Comparison of ENCODE assay signal across 8 cellular contexts in the genomic region with DNA sequence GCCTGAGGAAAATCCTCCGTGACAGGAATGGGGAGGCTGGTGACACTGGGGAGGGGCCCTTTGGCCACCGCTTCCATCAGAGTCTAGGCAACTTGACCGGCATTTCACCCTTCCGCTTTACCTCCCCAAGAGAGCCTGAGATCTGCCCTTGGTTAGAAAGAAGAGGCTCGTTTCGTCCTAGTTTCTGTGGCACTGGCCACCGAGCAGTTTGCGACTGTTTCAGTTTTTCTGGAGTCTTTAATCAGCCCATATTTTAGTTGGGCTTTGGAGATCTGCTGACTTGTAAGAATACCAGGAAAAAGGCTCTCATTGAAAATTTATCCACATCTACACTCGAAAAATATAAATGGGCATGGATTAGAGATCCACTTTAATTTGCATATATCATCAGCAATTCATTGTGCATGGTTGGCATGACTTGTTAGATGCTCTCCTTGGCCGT. TPM values are rescaled to one million over a fixed set of nuclear protein-coding genes. Genes with fewer than 3 reads are reported as not detected.
A peak's percentile ranks its signal among the peaks of the same experiment; 100 is the strongest.
DNase-seq lines count a peak whose midpoint lies in the region; ATAC-seq and TF ChIP-seq lines count a peak whose summit lies in the region.

No MANE protein-coding gene starts in this region.

- H3K27ac Mint-ChIP-seq in WTC11: no peak overlapping the region

- ATAC-seq in HG03095 (IDR thresholded peaks at IDR 0.05; ENCODE audit: unreplicated experiment) (peak; percentile 46), WTC11 (peak; percentile 33), right cardiac atrium (no peak), HG03039 (IDR thresholded peaks at IDR 0.05; ENCODE audit: unreplicated experiment) (no peak)

- peaks cover 37% of the 10 kb centered on the region for H3K27me3 Mint-ChIP-seq in WTC11 (ENCODE audit: low read depth)

- H3K27ac ChIP-seq in right cardiac atrium (ENCODE audit: low read length) (no peak overlapping the region), spleen (peak overlapping the region in 1 of 8 donors; percentile 36)

- POLR2A ChIA-PET in WTC11 (lab: Charles Lee): no interaction called here

- TF ChIP-seq CTCF in WTC11 (IDR thresholded peaks at IDR 0.05) (no peak), spleen (IDR thresholded peaks at IDR 0.05 in 8 of 11, conservative IDR thresholded peaks at IDR 0.05 in 3 of 11) (no peak)

- peak overlapping the region; percentile 76 for H3K4me3 Mint-ChIP-seq in WTC11

- no peaks in the 10 kb centered on the region for H3K9me3 ChIP-seq in right cardiac atrium (ENCODE audit: control insufficient read depth, low read length)
- H3K9me3 ChIP-seq in spleen: no peaks in the 10 kb centered on the region

- H3K4me1 Mint-ChIP-seq in WTC11: peaks cover 18% of the 10 kb centered on the region

- H3K4me1 ChIP-seq in right cardiac atrium (ENCODE audit: control insufficient read depth, insufficient read depth, low read length) (no peaks in the 10 kb centered on the region), spleen (peaks cover 0 to 22% (median 11%) of the 10 kb centered on the region in 6 donors)

- H3K27me3 ChIP-seq in right cardiac atrium (ENCODE audit: control insufficient read depth, insufficient read depth) (no peaks in the 10 kb centered on the region), spleen (replicated peaks in 1 of 7) (peaks cover 0 to 58% (median 17%) of the 10 kb centered on the region in 7 donors)

- no peaks in the 10 kb centered on the region for H3K36me3 Mint-ChIP-seq in WTC11

- no peak for TF ChIP-seq POLR2A in spleen (IDR thresholded peaks at IDR 0.05)

- 3% methylated on average over 10 of the region's 10 CpGs for WGBS in right cardiac atrium
- 4 to 6% (median 6%) methylated on average over 10 of the region's 10 CpGs for WGBS in spleen, 5 donors

- CTCF ChIA-PET in WTC11 (lab: Charles Lee): no interaction called here

- H3K9me3 Mint-ChIP-seq in WTC11: no peaks in the 10 kb centered on the region

- H3K36me3 ChIP-seq in spleen: no peaks in the 10 kb centered on the region

- DNase-seq in DMS153 treated with DMSO at 0.1 percent for 48 hours (lab: John Stamatoyannopoulos, UW; ENCODE audit: unreplicated experiment) (peak; percentile 14), DMS153 (lab: John Stamatoyannopoulos, UW) (no peak), WTC11 (ENCODE audit: low spot score) (no peak), right cardiac atrium (no peak), spleen (no peak), HPDE6-E6E7 (ENCODE audit: extremely low spot score) (no peak)

- H3K4me3 ChIP-seq in right cardiac atrium (ENCODE audit: low read length) (peak overlapping the region; percentile 79), spleen (peak overlapping the region; percentile 26 to 68 (median 38))

- intact Hi-C loops in right cardiac atrium (cut with DNase I): no loop called here
- intact Hi-C loops in spleen (cut with DNase I; ENCODE audit: low total_unique reads): no loop called here

TF ChIP-seq in WTC11, 78 proteins besides CTCF, POLR2A, EP300 and RAD21:
- TF ChIP-seq MLX (CRISPR knock-in tag; IDR thresholded peaks at IDR 0.05): no peak
- no peak for TF ChIP-seq HMGXB4 (CRISPR knock-in tag; IDR thresholded peaks at IDR 0.05)
- TF ChIP-seq, protein P1, sequence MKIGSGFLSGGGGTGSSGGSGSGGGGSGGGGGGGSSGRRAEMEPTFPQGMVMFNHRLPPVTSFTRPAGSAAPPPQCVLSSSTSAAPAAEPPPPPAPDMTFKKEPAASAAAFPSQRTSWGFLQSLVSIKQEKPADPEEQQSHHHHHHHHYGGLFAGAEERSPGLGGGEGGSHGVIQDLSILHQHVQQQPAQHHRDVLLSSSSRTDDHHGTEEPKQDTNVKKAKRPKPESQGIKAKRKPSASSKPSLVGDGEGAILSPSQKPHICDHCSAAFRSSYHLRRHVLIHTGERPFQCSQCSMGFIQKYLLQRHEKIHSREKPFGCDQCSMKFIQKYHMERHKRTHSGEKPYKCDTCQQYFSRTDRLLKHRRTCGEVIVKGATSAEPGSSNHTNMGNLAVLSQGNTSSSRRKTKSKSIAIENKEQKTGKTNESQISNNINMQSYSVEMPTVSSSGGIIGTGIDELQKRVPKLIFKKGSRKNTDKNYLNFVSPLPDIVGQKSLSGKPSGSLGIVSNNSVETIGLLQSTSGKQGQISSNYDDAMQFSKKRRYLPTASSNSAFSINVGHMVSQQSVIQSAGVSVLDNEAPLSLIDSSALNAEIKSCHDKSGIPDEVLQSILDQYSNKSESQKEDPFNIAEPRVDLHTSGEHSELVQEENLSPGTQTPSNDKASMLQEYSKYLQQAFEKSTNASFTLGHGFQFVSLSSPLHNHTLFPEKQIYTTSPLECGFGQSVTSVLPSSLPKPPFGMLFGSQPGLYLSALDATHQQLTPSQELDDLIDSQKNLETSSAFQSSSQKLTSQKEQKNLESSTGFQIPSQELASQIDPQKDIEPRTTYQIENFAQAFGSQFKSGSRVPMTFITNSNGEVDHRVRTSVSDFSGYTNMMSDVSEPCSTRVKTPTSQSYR (CRISPR knock-in tag; IDR thresholded peaks at IDR 0.05): no peak
- TF ChIP-seq NR3C1 (CRISPR knock-in tag; conservative IDR thresholded peaks at IDR 0.05; ENCODE audit: low read depth): no peak
- TF ChIP-seq, protein P2, sequence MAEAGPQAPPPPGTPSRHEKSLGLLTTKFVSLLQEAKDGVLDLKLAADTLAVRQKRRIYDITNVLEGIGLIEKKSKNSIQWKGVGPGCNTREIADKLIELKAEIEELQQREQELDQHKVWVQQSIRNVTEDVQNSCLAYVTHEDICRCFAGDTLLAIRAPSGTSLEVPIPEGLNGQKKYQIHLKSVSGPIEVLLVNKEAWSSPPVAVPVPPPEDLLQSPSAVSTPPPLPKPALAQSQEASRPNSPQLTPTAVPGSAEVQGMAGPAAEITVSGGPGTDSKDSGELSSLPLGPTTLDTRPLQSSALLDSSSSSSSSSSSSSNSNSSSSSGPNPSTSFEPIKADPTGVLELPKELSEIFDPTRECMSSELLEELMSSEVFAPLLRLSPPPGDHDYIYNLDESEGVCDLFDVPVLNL (CRISPR knock-in tag; IDR thresholded peaks at IDR 0.05; ENCODE audit: borderline replicate concordance, low read depth): no peak
- TF ChIP-seq ZNF317 (CRISPR knock-in tag; IDR thresholded peaks at IDR 0.05; ENCODE audit: borderline replicate concordance, low read depth): no peak
- TF ChIP-seq CREB1 (CRISPR knock-in tag; IDR thresholded peaks at IDR 0.05): no peak
- no peak for TF ChIP-seq ARID4B (CRISPR knock-in tag; IDR thresholded peaks at IDR 0.05; ENCODE audit: borderline replicate concordance)
- TF ChIP-seq FOXP1 (CRISPR knock-in tag; IDR thresholded peaks at IDR 0.05; ENCODE audit: borderline replicate concordance): no peak

RNA-seq across cellular contexts. Expression of gene ANKS1B, which starts 0.4 kb away (rescaled TPM):
- total RNA-seq in WTC11 (2021) (5.4 to 6.7 TPM (median 5.8 TPM) in 3 replicates), right cardiac atrium (1 to 10 TPM; 2.1 to 7.4 (median 3.4) TPM), spleen (1 to 10 TPM; 1.5 to 8.0 (median 7.0) TPM)
- polyA plus RNA-seq in right cardiac atrium (0.43 TPM), spleen (under 1 TPM; 0.21 to 0.43 (median 0.22) TPM)

Comparison
In these comparisons a context has a peak if more than half of its experiments do, and no peak if none do; other contexts are left out.
1. ATAC-seq: peak in HG03095 (single experiment) and WTC11 (single experiment); none in right cardiac atrium (0 of 2) and HG03039 (single experiment).